15 cellular contexts compared by ENCODE assay signal in genomic region chr2:127421871-127422618, GRCh38. TPM values are rescaled to one million over a fixed set of nuclear protein-coding genes. Genes with fewer than 3 reads are reported as not detected.
DNase-seq lines count a peak whose midpoint lies in the region; ATAC-seq and TF ChIP-seq lines count a peak whose summit lies in the region.
"Had no signal": no experiment of that assay in that cellular context is flagged by ENCODE, and none has a peak within 500 bp of the region (broad histone marks: within the 10 kb centered on the region; RNA-seq: fewer than 3 reads in every experiment).

No MANE protein-coding gene starts in this region.

- no peak for ATAC-seq in CD8-positive, alpha-beta T cell
- ATAC-seq in central memory CD8-positive, alpha-beta T cell (replicated peaks; ENCODE audit: extremely low read depth, poor library complexity, severe bottlenecking), result no peak
- no peak for ATAC-seq in HG02798 (IDR thresholded peaks at IDR 0.05; ENCODE audit: poor library complexity, unreplicated experiment)
- no peak for ATAC-seq in HG02588 (IDR thresholded peaks at IDR 0.05; ENCODE audit: unreplicated experiment)
- ATAC-seq: gastroesophageal sphincter had no signal

- H3K27ac Mint-ChIP-seq in CD8-positive, alpha-beta T cell, result no peak overlapping the region
- no peak overlapping the region for H3K27ac Mint-ChIP-seq in central memory CD8-positive, alpha-beta T cell (ENCODE audit: low read depth)
- H3K27ac Mint-ChIP-seq in neural progenitor cell, result no peak overlapping the region

- intact Hi-C loops in CD8-positive, alpha-beta T cell (cut with DNase I, micrococcal nuclease), result no loop called here

- no peaks in the 10 kb centered on the region for H3K9me3 Mint-ChIP-seq in CD8-positive, alpha-beta T cell
- no peaks in the 10 kb centered on the region for H3K9me3 Mint-ChIP-seq in central memory CD8-positive, alpha-beta T cell
- no peaks in the 10 kb centered on the region for H3K9me3 Mint-ChIP-seq in neural progenitor cell
- H3K9me3 Mint-ChIP-seq: activated naive CD4-positive, alpha-beta T cell treated with anti-CD3 and anti-CD28 coated beads, Interleukin-2, amount 50 U/mL, for 24 hours had no signal

- H3K4me2 ChIP-seq in neural progenitor cell, result peak overlapping the region; percentile 98

- H3K4me1 ChIP-seq in CD8-positive, alpha-beta T cell (ENCODE audit: insufficient read depth, low read length), result peaks cover 3% of the 10 kb centered on the region
- H3K4me1 ChIP-seq in neural progenitor cell, result peaks cover 13% of the 10 kb centered on the region

- TF ChIP-seq CTCF in CD8-positive, alpha-beta T cell (IDR thresholded peaks at IDR 0.05), result no peak
- no peak for TF ChIP-seq CTCF in HL-60 (IDR thresholded peaks at IDR 0.05; ENCODE audit: insufficient read depth, low read length)
- TF ChIP-seq CTCF in neural progenitor cell (IDR thresholded peaks at IDR 0.05), result no peak

- H3K27me3 Mint-ChIP-seq in CD8-positive, alpha-beta T cell (ENCODE audit: low read depth), result peaks cover 29% of the 10 kb centered on the region
- peaks cover 60% of the 10 kb centered on the region for H3K27me3 Mint-ChIP-seq in central memory CD8-positive, alpha-beta T cell
- peaks cover 47% of the 10 kb centered on the region for H3K27me3 Mint-ChIP-seq in neural progenitor cell (ENCODE audit: insufficient read depth, low read depth)

- no peaks in the 10 kb centered on the region for H3K36me3 ChIP-seq in CD8-positive, alpha-beta T cell (ENCODE audit: insufficient read depth, low read length)
- no peaks in the 10 kb centered on the region for H3K36me3 ChIP-seq in neural progenitor cell
- H3K36me3 ChIP-seq: gastroesophageal sphincter, SJCRH30 had no signal

- H2AFZ ChIP-seq in neural progenitor cell (replicated peaks), result peak overlapping the region; percentile 81

- DNase-seq in CD8-positive, alpha-beta T cell, result no peak
- no peak for DNase-seq in HL-60 (ENCODE audit: low read depth in 1 of 2, low spot score in 1 of 2)
- DNase-seq in central memory CD8-positive, alpha-beta T cell (ENCODE audit: low spot score in 2 of 2), result no peak
- no peak for DNase-seq in neural progenitor cell (ENCODE audit: low spot score)
- no peak for DNase-seq in HEK293T (ENCODE audit: extremely low spot score)
- DNase-seq in NAMALWA (ENCODE audit: low spot score), result no peak
- DNase-seq: C1 segment of cervical spinal cord, NCI-H1092, SJCRH30 had no signal

- peaks cover 13% of the 10 kb centered on the region for H3K4me1 Mint-ChIP-seq in CD8-positive, alpha-beta T cell (ENCODE audit: low read depth)
- H3K4me1 Mint-ChIP-seq in central memory CD8-positive, alpha-beta T cell, result peaks cover 3% of the 10 kb centered on the region
- H3K4me1 Mint-ChIP-seq in neural progenitor cell, result peaks cover 23% of the 10 kb centered on the region

- peaks cover 9% of the 10 kb centered on the region for H3K27me3 ChIP-seq in CD8-positive, alpha-beta T cell (ENCODE audit: insufficient read depth, low read length)
- no peaks in the 10 kb centered on the region for H3K27me3 ChIP-seq in HL-60 (ENCODE audit: insufficient read depth, poor library complexity, severe bottlenecking)
- peaks cover 89% of the 10 kb centered on the region for H3K27me3 ChIP-seq in neural progenitor cell
- H3K27me3 ChIP-seq: SJCRH30 had no signal

- CTCF ChIA-PET in CD8-positive, alpha-beta T cell (lab: Charles Lee), result no interaction called here
- CTCF ChIA-PET in HEK293T (lab: Yijun Ruan, JAX), result no interaction called here

- peak overlapping the region; percentile 29 for H3K4me3 Mint-ChIP-seq in CD8-positive, alpha-beta T cell
- H3K4me3 Mint-ChIP-seq in central memory CD8-positive, alpha-beta T cell, result peak overlapping the region; percentile 29
- H3K4me3 Mint-ChIP-seq in neural progenitor cell, result peak overlapping the region; percentile 75

- H3K4me3 ChIP-seq in CD8-positive, alpha-beta T cell (ENCODE audit: low read depth, low read length), result no peak overlapping the region
- H3K4me3 ChIP-seq in HL-60 (replicated peaks; ENCODE audit: insufficient read depth, low read length) (peak overlapping the region; percentile 28; the same call in 1 of the 2 replicates), neural progenitor cell (peak overlapping the region; percentile 62)
- H3K4me3 ChIP-seq: SJCRH30 had no signal

- H4K20me1 ChIP-seq in neural progenitor cell (ENCODE audit: low read depth), result peaks cover 10% of the 10 kb centered on the region

- POLR2A ChIA-PET in CD8-positive, alpha-beta T cell (lab: Charles Lee), result no interaction called here
- POLR2A ChIA-PET in HEK293T (lab: Yijun Ruan, JAX), result no interaction called here

- no peak overlapping the region for H3K9ac ChIP-seq in neural progenitor cell

- H3K9me3 ChIP-seq in CD8-positive, alpha-beta T cell (ENCODE audit: low read length), result no peaks in the 10 kb centered on the region
- no peaks in the 10 kb centered on the region for H3K9me3 ChIP-seq in neural progenitor cell (ENCODE audit: low read depth)
- H3K9me3 ChIP-seq: gastroesophageal sphincter, SJCRH30 had no signal

- H3K79me2 ChIP-seq in neural progenitor cell (ENCODE audit: low read depth), result no peaks in the 10 kb centered on the region

- H3F3A ChIP-seq in neural progenitor cell (ENCODE audit: low read depth), result peaks cover 35% of the 10 kb centered on the region

- no peaks in the 10 kb centered on the region for H3K36me3 Mint-ChIP-seq in CD8-positive, alpha-beta T cell
- peaks cover 2% of the 10 kb centered on the region for H3K36me3 Mint-ChIP-seq in central memory CD8-positive, alpha-beta T cell (ENCODE audit: insufficient read depth)
- no peaks in the 10 kb centered on the region for H3K36me3 Mint-ChIP-seq in neural progenitor cell

- no peak overlapping the region for H3K27ac ChIP-seq in CD8-positive, alpha-beta T cell (ENCODE audit: low read depth, low read length)
- H3K27ac ChIP-seq in HL-60 (replicated peaks) (no peak overlapping the region), neural progenitor cell (no peak overlapping the region)
- H3K27ac ChIP-seq: gastroesophageal sphincter, SJCRH30 had no signal

TF ChIP-seq in HEK293T, 16 proteins besides CTCF, POLR2A, EP300 and RAD21:
- TF ChIP-seq NFRKB (IDR thresholded peaks at IDR 0.05) (no peak), FOXA1 (IDR thresholded peaks at IDR 0.05) (no peak), L3MBTL2 (conservative IDR thresholded peaks at IDR 0.05) (no peak), SUZ12 (IDR thresholded peaks at IDR 0.05) (no peak), ELF4 (IDR thresholded peaks at IDR 0.05) (no peak), TARDBP (IDR thresholded peaks at IDR 0.05) (no peak), LEF1 (IDR thresholded peaks at IDR 0.05; ENCODE audit: borderline replicate concordance) (no peak), FOXK2 (IDR thresholded peaks at IDR 0.05) (no peak), BHLHE40 (IDR thresholded peaks at IDR 0.05; ENCODE audit: borderline replicate concordance) (no peak), ZNF384 (IDR thresholded peaks at IDR 0.05) (no peak), FOXM1 (IDR thresholded peaks at IDR 0.05; ENCODE audit: borderline replicate concordance) (no peak), SP1 (IDR thresholded peaks at IDR 0.05) (no peak), HDGF (IDR thresholded peaks at IDR 0.05; ENCODE audit: borderline replicate concordance) (no peak), CTBP1 (IDR thresholded peaks at IDR 0.05; ENCODE audit: borderline replicate concordance) (no peak), PKNOX1 (IDR thresholded peaks at IDR 0.05) (no peak), ARNT (IDR thresholded peaks at IDR 0.05) (no peak)

RNA-seq across cellular contexts. Expression of gene PROC, which starts 3.8 kb away (rescaled TPM):
- under 1 TPM in 1 of 2 experiments, not detected in 1; 0.33 TPM for total RNA-seq in CD8-positive, alpha-beta T cell
- 0.25 TPM in 1 of 2 replicates, not detected in the other for total RNA-seq in neural progenitor cell (ENCODE audit: low replicate concordance)
- total RNA-seq: cardiac septum, gastroesophageal sphincter, posterior vena cava, SJCRH30 had no signal

RNA-seq across cellular contexts. Expression of gene MAP3K2, which starts 34.3 kb away (rescaled TPM):
- total RNA-seq in CD8-positive, alpha-beta T cell, result 100 to 1,000 TPM; 126 to 137 TPM
- 24.5 and 27.7 TPM in 2 replicates for total RNA-seq in neural progenitor cell (ENCODE audit: low replicate concordance)
